In genomic region chr2:7394195-7394594, GRCh38 we compare ENCODE assay signal across 18 cellular contexts.
DNase-seq lines count a peak whose midpoint lies in the region; ATAC-seq, FAIRE-seq and TF ChIP-seq lines count a peak whose summit lies in the region.
"Had no signal": no experiment of that assay in that cellular context is flagged by ENCODE, and none has a peak within 500 bp of the region (broad histone marks: within the 10 kb centered on the region; RNA-seq: fewer than 3 reads in every experiment).

No MANE protein-coding gene starts in this region.

- TF ChIP-seq EP300 in HepG2 (IDR thresholded peaks at IDR 0.05; ENCODE audit: low read depth in 2 of 2, low read length in 2 of 2) (no peak), HepG2 (CRISPR knock-in tag; IDR thresholded peaks at IDR 0.05; ENCODE audit: borderline replicate concordance) (no peak)

- H3K4me2 ChIP-seq in HepG2 (ENCODE audit: low read depth, low read length), result no peak overlapping the region

- H3K27ac Mint-ChIP-seq in type B pancreatic cell, result no peak overlapping the region
- no peak overlapping the region for H3K27ac Mint-ChIP-seq in CD4-positive, alpha-beta memory T cell

- no peak overlapping the region for H3K4me3 Mint-ChIP-seq in type B pancreatic cell
- H3K4me3 Mint-ChIP-seq in CD4-positive, alpha-beta memory T cell, result no peak overlapping the region
- H3K4me3 Mint-ChIP-seq: T-cell had no signal

- H3K36me3 Mint-ChIP-seq in type B pancreatic cell, result no peaks in the 10 kb centered on the region
- no peaks in the 10 kb centered on the region for H3K36me3 Mint-ChIP-seq in CD4-positive, alpha-beta memory T cell
- H3K36me3 Mint-ChIP-seq: T-cell had no signal

- peak; percentile 50 for ATAC-seq in HepG2
- no peak for ATAC-seq in right lobe of liver
- no peak for ATAC-seq in HG02610 (IDR thresholded peaks at IDR 0.05; ENCODE audit: unreplicated experiment)
- ATAC-seq: Right ventricle myocardium inferior, T-cell had no signal

- in situ Hi-C loops in HepG2 (cut with HindIII; ENCODE audit: extremely low pct_ligation_motif_present, low pct_unique_long_range_greater_than_20kb), result no loop called here

- H3K79me2 ChIP-seq in HepG2 (ENCODE audit: insufficient read depth, low read length), result no peaks in the 10 kb centered on the region

- no peaks in the 10 kb centered on the region; a peak in 1 of 5 replicates for H3K27me3 ChIP-seq in HepG2 (ENCODE audit: control insufficient read depth in 1 of 2, insufficient read depth in 2 of 2, low read length in 2 of 2)
- no peaks in the 10 kb centered on the region for H3K27me3 ChIP-seq in right lobe of liver
- H3K27me3 ChIP-seq in bronchial epithelial cell (ENCODE audit: control insufficient read depth, insufficient read depth, low read length), result no peaks in the 10 kb centered on the region
- H3K27me3 ChIP-seq in CD4-positive, alpha-beta memory T cell (ENCODE audit: insufficient read depth, low read length), result no peaks in the 10 kb centered on the region
- H3K27me3 ChIP-seq: Peyer's patch had no signal

- H3K9me3 Mint-ChIP-seq in type B pancreatic cell, result no peaks in the 10 kb centered on the region
- no peaks in the 10 kb centered on the region for H3K9me3 Mint-ChIP-seq in CD4-positive, alpha-beta memory T cell
- H3K9me3 Mint-ChIP-seq: T-cell had no signal

- FAIRE-seq in HepG2 (lab: Jason Lieb, UNC) (no peak), bronchial epithelial cell (lab: Jason Lieb, UNC) (peak; percentile 47)
- FAIRE-seq: HTR-8/SVneo had no signal

- H3K27me3 Mint-ChIP-seq in type B pancreatic cell, result no peaks in the 10 kb centered on the region
- H3K27me3 Mint-ChIP-seq in CD4-positive, alpha-beta memory T cell, result peaks cover 3 to 10% of the 10 kb centered on the region in 2 donors

- H3K9ac ChIP-seq in HepG2 (ENCODE audit: insufficient read depth, low read depth, low read length), result no peak overlapping the region

- intact Hi-C loops in HepG2 (cut with micrococcal nuclease; ENCODE audit: unreplicated experiment), result no loop called here
- intact Hi-C loops in right lobe of liver (cut with DNase I), result no loop called here
- intact Hi-C loops in CD4-positive, alpha-beta memory T cell (cut with micrococcal nuclease), result no loop called here

- no peak overlapping the region for H2AFZ ChIP-seq in HepG2 (ENCODE audit: low read length)

- BruUV-seq in HepG2 (replicated peaks; lab: Mats Ljungman, UMichigan), result no TSS peak

- H3K36me3 ChIP-seq in HepG2 (replicated peaks in 1 of 2; ENCODE audit: control insufficient read depth in 1 of 2, insufficient read depth in 2 of 2, low read length in 2 of 2), result no peaks in the 10 kb centered on the region
- no peaks in the 10 kb centered on the region for H3K36me3 ChIP-seq in right lobe of liver
- no peaks in the 10 kb centered on the region for H3K36me3 ChIP-seq in bronchial epithelial cell (ENCODE audit: control insufficient read depth, insufficient read depth, low read length)
- no peaks in the 10 kb centered on the region for H3K36me3 ChIP-seq in CD4-positive, alpha-beta memory T cell (ENCODE audit: insufficient read depth, low read length)
- H3K36me3 ChIP-seq: Peyer's patch had no signal

- TF ChIP-seq CTCF in HepG2 (CRISPR knock-in tag; IDR thresholded peaks at IDR 0.05) (no peak), right lobe of liver (IDR thresholded peaks at IDR 0.05) (no peak), bronchial epithelial cell (IDR thresholded peaks at IDR 0.05; ENCODE audit: insufficient read depth, low read length, severe bottlenecking) (no peak), type B pancreatic cell (conservative IDR thresholded peaks at IDR 0.05) (peak; percentile 43)

- no peaks in the 10 kb centered on the region for H4K20me1 ChIP-seq in HepG2 (ENCODE audit: insufficient read depth, low read length)

- H3K27ac ChIP-seq in HepG2 (ENCODE audit: extremely low read length, insufficient read depth, low read length), result no peak overlapping the region
- no peak overlapping the region for H3K27ac ChIP-seq in right lobe of liver
- H3K27ac ChIP-seq in CD4-positive, alpha-beta memory T cell (ENCODE audit: low read depth, low read length), result no peak overlapping the region
- H3K27ac ChIP-seq: C4-2B, Peyer's patch had no signal

- CTCF ChIA-PET in HepG2 (lab: Yijun Ruan, JAX; ENCODE audit: low intra/inter-chr PET ratio, low total read pairs), result no interaction called here
- CTCF ChIA-PET in CD4-positive, alpha-beta memory T cell (lab: Charles Lee; ENCODE audit: partially characterized antibody), result interaction anchor here (1.2 kb wide), 1 partner anchor 11 kb away, joined by 3 read pairs; no protein-coding TSS in a partner anchor

- POLR2A ChIA-PET in HepG2 (lab: Yijun Ruan, JAX), result no interaction called here
- POLR2A ChIA-PET in CD4-positive, alpha-beta memory T cell (lab: Charles Lee; ENCODE audit: partially characterized antibody), result no interaction called here

- H3K4me1 ChIP-seq in HepG2 (ENCODE audit: insufficient read depth, low read length), result no peaks in the 10 kb centered on the region
- no peaks in the 10 kb centered on the region for H3K4me1 ChIP-seq in right lobe of liver
- no peaks in the 10 kb centered on the region for H3K4me1 ChIP-seq in CD4-positive, alpha-beta memory T cell (ENCODE audit: insufficient read depth, low read length)
- H3K4me1 ChIP-seq: Peyer's patch had no signal

- H3K4me3 ChIP-seq in HepG2 (replicated peaks in 1 of 3; ENCODE audit: insufficient read depth in 1 of 3, low read depth in 2 of 3, low read length in 3 of 3), result no peak overlapping the region
- no peak overlapping the region for H3K4me3 ChIP-seq in right lobe of liver
- no peak overlapping the region for H3K4me3 ChIP-seq in bronchial epithelial cell (ENCODE audit: low read depth, low read length)
- H3K4me3 ChIP-seq in CD4-positive, alpha-beta memory T cell (ENCODE audit: low read length in 2 of 2), result no peak overlapping the region
- H3K4me3 ChIP-seq: Peyer's patch had no signal

- 41% methylated on average over 3 of the region's 3 CpGs for WGBS in HepG2 (ENCODE audit: low lambda C conversion rate)
- 64% methylated on average over 1 of the region's 3 CpGs for WGBS in right lobe of liver (ENCODE audit: insufficient coverage, low coverage, low lambda C conversion rate, missing lambda C conversion rate)

- no peak for TF ChIP-seq RAD21 in HepG2 (CRISPR knock-in tag; IDR thresholded peaks at IDR 0.05)

- no peak for DNase-seq in HepG2 (ENCODE audit: low spot score)
- DNase-seq in right lobe of liver, result no peak
- peak; percentile 9 for DNase-seq in NAMALWA (ENCODE audit: low spot score)
- DNase-seq in bronchial epithelial cell (ENCODE audit: low read depth), result no peak
- DNase-seq in type B pancreatic cell (ENCODE audit: extremely low spot score, unreplicated experiment), result no peak
- no peak for DNase-seq in NCI-H524 (lab: John Stamatoyannopoulos, UW)
- DNase-seq in CD4-positive, alpha-beta memory T cell, result no peak
- DNase-seq: DMS 273 treated with DMSO at 0.1 percent for 48 hours, NCI-H187, NCI-H2171 treated with DMSO at 0.1 percent for 48 hours, NCI-H446 treated with DMSO at 0.1 percent for 48 hours, NCI-H748 treated with DMSO at 0.1 percent for 48 hours, Peyer's patch, T-cell had no signal

- TF ChIP-seq POLR2A in HepG2 (IDR thresholded peaks at IDR 0.05; ENCODE audit: insufficient read depth in 1 of 2, low read depth in 2 of 2, low read length in 2 of 2) (no peak), right lobe of liver (IDR thresholded peaks at IDR 0.05) (no peak)

- H3K9me3 ChIP-seq in HepG2 (ENCODE audit: low read length), result no peaks in the 10 kb centered on the region
- H3K9me3 ChIP-seq in right lobe of liver, result no peaks in the 10 kb centered on the region
- no peaks in the 10 kb centered on the region for H3K9me3 ChIP-seq in CD4-positive, alpha-beta memory T cell (ENCODE audit: control insufficient read depth in 1 of 2, low read length in 2 of 2)
- H3K9me3 ChIP-seq: Peyer's patch had no signal

- H3K4me1 Mint-ChIP-seq in type B pancreatic cell (ENCODE audit: unreplicated experiment), result peaks cover 14% of the 10 kb centered on the region
- H3K4me1 Mint-ChIP-seq in CD4-positive, alpha-beta memory T cell, result no peaks in the 10 kb centered on the region
- H3K4me1 Mint-ChIP-seq: T-cell had no signal

TF ChIP-seq in HepG2, 621 proteins besides CTCF, POLR2A, EP300 and RAD21:
- no peak for TF ChIP-seq PREB (CRISPR knock-in tag; IDR thresholded peaks at IDR 0.05)
- TF ChIP-seq RAD51 (IDR thresholded peaks at IDR 0.05; ENCODE audit: borderline replicate concordance), result no peak
- TF ChIP-seq HNF4G (IDR thresholded peaks at IDR 0.05; ENCODE audit: borderline replicate concordance, low read depth, low read length), result no peak
- no peak for TF ChIP-seq HNF4G (CRISPR knock-in tag; IDR thresholded peaks at IDR 0.05; ENCODE audit: borderline replicate concordance, low read depth)
- no peak for TF ChIP-seq CREBL2 (CRISPR knock-in tag; IDR thresholded peaks at IDR 0.05; ENCODE audit: borderline replicate concordance)
- no peak for TF ChIP-seq ARID3A (IDR thresholded peaks at IDR 0.05; ENCODE audit: low read depth, low read length)
